ENCODE assay signal across 1 cellular context in the genomic region with DNA sequence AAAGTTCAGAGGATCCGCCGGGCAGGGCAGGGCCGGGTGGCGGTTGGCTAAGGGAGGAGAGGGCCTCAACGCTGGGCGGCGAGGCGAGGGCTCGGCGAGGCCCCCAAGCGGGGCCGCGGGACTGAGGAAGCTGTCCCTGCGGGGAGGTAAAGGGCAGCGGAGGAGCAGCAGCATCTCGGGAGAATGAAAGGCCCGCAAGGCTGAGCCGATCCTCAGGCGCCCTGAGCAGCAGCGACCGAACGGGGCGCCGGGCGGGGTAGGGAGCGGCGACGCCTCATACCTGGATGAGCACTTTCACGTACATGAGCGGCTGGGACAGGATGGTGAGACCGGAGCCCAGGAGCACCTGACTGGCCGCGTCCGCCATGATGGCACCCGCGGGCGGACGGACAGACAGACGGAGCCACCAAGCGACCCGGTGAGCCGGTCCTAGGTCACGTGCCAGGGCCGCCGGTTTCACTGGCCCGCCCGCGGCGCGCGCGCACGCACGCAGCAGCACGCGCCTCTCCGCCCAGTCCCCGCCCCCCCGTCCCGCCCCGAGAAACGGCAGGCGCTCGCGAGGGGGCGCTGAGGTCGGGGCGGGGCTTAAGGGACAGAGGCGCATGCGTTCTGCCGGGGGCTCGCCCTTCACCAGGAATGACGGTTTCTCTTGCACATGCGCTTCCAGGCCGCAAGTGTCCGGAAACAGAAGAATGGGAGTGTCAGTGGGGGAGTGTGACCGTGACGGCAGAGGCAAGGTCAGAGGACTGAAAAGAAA.
A peak's percentile ranks its signal among the peaks of the same experiment; 100 is the strongest.
TF ChIP-seq lines count a peak whose summit lies in the region.

A gene (minus strand): TSS at position 461 of the 757 bp plus-strand sequence. CDS start 94 bp downstream, at position 367.

TF ChIP-seq in HEK293, 187 proteins besides CTCF, POLR2A, EP300 and RAD21 (continued from another document and continues in another):
- TF ChIP-seq, protein P1, sequence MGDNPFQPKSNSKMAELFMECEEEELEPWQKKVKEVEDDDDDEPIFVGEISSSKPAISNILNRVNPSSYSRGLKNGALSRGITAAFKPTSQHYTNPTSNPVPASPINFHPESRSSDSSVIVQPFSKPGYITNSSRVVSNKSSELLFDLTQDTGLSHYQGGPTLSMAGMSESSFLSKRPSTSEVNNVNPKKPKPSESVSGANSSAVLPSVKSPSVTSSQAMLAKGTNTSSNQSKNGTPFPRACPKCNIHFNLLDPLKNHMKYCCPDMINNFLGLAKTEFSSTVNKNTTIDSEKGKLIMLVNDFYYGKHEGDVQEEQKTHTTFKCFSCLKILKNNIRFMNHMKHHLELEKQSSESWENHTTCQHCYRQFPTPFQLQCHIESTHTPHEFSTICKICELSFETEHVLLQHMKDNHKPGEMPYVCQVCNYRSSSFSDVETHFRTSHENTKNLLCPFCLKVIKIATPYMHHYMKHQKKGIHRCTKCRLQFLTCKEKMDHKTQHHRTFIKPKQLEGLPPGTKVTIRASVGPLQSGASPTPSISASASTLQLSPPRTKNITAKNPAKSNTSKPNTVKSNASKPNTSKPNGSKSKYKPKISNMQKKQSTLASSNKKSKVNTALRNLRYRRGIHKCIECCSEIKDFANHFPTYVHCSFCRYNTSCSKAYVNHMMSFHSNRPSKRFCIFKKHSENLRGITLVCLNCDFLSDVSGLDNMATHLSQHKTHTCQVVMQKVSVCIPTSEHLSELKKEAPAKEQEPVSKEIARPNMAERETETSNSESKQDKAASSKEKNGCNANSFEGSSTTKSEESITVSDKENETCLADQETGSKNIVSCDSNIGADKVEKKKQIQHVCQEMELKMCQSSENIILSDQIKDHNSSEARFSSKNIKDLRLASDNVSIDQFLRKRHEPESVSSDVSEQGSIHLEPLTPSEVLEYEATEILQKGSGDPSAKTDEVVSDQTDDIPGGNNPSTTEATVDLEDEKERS (tag by site-specific recombination; IDR thresholded peaks at IDR 0.05), result no peak
- peak; percentile 23; the same call in 1 of the 2 replicates for TF ChIP-seq ZNF660 (tag by site-specific recombination; IDR thresholded peaks at IDR 0.05)
- peak; percentile 66; the same call in 1 of the 2 replicates for TF ChIP-seq KLF16 (tag by site-specific recombination; IDR thresholded peaks at IDR 0.05)
- TF ChIP-seq, protein P2, sequence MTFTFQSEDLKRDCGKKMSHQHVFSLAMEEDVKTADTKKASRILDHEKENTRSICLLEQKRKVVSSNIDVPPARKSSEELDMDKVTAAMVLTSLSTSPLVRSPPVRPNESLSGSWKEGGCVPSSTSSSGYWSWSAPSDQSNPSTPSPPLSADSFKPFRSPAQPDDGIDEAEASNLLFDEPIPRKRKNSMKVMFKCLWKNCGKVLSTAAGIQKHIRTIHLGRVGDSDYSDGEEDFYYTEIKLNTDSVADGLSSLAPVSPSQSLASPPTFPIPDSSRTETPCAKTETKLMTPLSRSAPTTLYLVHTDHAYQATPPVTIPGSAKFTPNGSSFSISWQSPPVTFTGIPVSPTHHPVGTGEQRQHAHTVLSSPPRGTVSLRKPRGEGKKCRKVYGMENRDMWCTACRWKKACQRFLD (tag by site-specific recombination; IDR thresholded peaks at IDR 0.05), result 0 out of 2 replicates have a peak, but pooled peaks have one; percentile 56
- TF ChIP-seq ZNF792 (tag by site-specific recombination; IDR thresholded peaks at IDR 0.05), result peak; percentile 30; the same call in 1 of the 2 replicates
- TF ChIP-seq, protein P3, sequence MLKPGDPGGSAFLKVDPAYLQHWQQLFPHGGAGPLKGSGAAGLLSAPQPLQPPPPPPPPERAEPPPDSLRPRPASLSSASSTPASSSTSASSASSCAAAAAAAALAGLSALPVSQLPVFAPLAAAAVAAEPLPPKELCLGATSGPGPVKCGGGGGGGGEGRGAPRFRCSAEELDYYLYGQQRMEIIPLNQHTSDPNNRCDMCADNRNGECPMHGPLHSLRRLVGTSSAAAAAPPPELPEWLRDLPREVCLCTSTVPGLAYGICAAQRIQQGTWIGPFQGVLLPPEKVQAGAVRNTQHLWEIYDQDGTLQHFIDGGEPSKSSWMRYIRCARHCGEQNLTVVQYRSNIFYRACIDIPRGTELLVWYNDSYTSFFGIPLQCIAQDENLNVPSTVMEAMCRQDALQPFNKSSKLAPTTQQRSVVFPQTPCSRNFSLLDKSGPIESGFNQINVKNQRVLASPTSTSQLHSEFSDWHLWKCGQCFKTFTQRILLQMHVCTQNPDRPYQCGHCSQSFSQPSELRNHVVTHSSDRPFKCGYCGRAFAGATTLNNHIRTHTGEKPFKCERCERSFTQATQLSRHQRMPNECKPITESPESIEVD (tag by site-specific recombination; IDR thresholded peaks at IDR 0.05), result no peak
- no peak for TF ChIP-seq ZNF311 (tag by site-specific recombination; IDR thresholded peaks at IDR 0.05; ENCODE audit: borderline replicate concordance)
- peak; percentile 83; the same call in 1 of the 2 replicates for TF ChIP-seq ZSCAN30 (tag by site-specific recombination; IDR thresholded peaks at IDR 0.05)
- TF ChIP-seq, protein P4, sequence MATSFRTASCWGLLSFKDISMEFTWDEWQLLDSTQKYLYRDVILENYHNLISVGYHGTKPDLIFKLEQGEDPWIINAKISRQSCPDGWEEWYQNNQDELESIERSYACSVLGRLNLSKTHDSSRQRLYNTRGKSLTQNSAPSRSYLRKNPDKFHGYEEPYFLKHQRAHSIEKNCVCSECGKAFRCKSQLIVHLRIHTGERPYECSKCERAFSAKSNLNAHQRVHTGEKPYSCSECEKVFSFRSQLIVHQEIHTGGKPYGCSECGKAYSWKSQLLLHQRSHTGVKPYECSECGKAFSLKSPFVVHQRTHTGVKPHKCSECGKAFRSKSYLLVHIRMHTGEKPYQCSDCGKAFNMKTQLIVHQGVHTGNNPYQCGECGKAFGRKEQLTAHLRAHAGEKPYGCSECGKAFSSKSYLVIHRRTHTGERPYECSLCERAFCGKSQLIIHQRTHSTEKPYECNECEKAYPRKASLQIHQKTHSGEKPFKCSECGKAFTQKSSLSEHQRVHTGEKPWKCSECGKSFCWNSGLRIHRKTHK (tag by site-specific recombination; IDR thresholded peaks at IDR 0.05), result no peak
- TF ChIP-seq ZIC2 (tag by site-specific recombination; IDR thresholded peaks at IDR 0.05), result peak; percentile 63
- TF ChIP-seq SP2 (tag by site-specific recombination; IDR thresholded peaks at IDR 0.05), result peak; percentile 67
- TF ChIP-seq ZNF174 (tag by site-specific recombination; IDR thresholded peaks at IDR 0.05), result no peak
- TF ChIP-seq, protein P5, sequence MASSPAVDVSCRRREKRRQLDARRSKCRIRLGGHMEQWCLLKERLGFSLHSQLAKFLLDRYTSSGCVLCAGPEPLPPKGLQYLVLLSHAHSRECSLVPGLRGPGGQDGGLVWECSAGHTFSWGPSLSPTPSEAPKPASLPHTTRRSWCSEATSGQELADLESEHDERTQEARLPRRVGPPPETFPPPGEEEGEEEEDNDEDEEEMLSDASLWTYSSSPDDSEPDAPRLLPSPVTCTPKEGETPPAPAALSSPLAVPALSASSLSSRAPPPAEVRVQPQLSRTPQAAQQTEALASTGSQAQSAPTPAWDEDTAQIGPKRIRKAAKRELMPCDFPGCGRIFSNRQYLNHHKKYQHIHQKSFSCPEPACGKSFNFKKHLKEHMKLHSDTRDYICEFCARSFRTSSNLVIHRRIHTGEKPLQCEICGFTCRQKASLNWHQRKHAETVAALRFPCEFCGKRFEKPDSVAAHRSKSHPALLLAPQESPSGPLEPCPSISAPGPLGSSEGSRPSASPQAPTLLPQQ (tag by site-specific recombination; IDR thresholded peaks at IDR 0.05), result peak; percentile 73; the same call in 1 of the 2 replicates
- peak; percentile 61 for TF ChIP-seq WT1 (tag by site-specific recombination; IDR thresholded peaks at IDR 0.05)
- peak; percentile 60 for TF ChIP-seq KLF1 (tag by site-specific recombination; IDR thresholded peaks at IDR 0.05)
- TF ChIP-seq GLI2 (tag by site-specific recombination; IDR thresholded peaks at IDR 0.05; ENCODE audit: borderline replicate concordance, low read depth), result no peak
- TF ChIP-seq ZNF558 (tag by site-specific recombination; IDR thresholded peaks at IDR 0.05), result no peak
- TF ChIP-seq, protein P6, sequence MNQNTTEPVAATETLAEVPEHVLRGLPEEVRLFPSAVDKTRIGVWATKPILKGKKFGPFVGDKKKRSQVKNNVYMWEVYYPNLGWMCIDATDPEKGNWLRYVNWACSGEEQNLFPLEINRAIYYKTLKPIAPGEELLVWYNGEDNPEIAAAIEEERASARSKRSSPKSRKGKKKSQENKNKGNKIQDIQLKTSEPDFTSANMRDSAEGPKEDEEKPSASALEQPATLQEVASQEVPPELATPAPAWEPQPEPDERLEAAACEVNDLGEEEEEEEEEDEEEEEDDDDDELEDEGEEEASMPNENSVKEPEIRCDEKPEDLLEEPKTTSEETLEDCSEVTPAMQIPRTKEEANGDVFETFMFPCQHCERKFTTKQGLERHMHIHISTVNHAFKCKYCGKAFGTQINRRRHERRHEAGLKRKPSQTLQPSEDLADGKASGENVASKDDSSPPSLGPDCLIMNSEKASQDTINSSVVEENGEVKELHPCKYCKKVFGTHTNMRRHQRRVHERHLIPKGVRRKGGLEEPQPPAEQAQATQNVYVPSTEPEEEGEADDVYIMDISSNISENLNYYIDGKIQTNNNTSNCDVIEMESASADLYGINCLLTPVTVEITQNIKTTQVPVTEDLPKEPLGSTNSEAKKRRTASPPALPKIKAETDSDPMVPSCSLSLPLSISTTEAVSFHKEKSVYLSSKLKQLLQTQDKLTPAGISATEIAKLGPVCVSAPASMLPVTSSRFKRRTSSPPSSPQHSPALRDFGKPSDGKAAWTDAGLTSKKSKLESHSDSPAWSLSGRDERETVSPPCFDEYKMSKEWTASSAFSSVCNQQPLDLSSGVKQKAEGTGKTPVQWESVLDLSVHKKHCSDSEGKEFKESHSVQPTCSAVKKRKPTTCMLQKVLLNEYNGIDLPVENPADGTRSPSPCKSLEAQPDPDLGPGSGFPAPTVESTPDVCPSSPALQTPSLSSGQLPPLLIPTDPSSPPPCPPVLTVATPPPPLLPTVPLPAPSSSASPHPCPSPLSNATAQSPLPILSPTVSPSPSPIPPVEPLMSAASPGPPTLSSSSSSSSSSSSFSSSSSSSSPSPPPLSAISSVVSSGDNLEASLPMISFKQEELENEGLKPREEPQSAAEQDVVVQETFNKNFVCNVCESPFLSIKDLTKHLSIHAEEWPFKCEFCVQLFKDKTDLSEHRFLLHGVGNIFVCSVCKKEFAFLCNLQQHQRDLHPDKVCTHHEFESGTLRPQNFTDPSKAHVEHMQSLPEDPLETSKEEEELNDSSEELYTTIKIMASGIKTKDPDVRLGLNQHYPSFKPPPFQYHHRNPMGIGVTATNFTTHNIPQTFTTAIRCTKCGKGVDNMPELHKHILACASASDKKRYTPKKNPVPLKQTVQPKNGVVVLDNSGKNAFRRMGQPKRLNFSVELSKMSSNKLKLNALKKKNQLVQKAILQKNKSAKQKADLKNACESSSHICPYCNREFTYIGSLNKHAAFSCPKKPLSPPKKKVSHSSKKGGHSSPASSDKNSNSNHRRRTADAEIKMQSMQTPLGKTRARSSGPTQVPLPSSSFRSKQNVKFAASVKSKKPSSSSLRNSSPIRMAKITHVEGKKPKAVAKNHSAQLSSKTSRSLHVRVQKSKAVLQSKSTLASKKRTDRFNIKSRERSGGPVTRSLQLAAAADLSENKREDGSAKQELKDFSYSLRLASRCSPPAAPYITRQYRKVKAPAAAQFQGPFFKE (tag by site-specific recombination; IDR thresholded peaks at IDR 0.05; ENCODE audit: borderline replicate concordance), result no peak
- peak; percentile 75 for TF ChIP-seq KLF9 (tag by site-specific recombination; IDR thresholded peaks at IDR 0.05; ENCODE audit: low read depth)
- peak; percentile 63 for TF ChIP-seq SP7 (tag by site-specific recombination; IDR thresholded peaks at IDR 0.05)
- no peak for TF ChIP-seq ZNF837 (tag by site-specific recombination; IDR thresholded peaks at IDR 0.05)
- TF ChIP-seq ZNF23 (tag by site-specific recombination; IDR thresholded peaks at IDR 0.05; ENCODE audit: borderline replicate concordance), result no peak
- TF ChIP-seq SALL2 (tag by site-specific recombination; IDR thresholded peaks at IDR 0.05; ENCODE audit: borderline replicate concordance), result no peak
- TF ChIP-seq PRDM1 (tag by site-specific recombination; IDR thresholded peaks at IDR 0.05), result peak; percentile 8; the same call in 1 of the 2 replicates
- no peak for TF ChIP-seq ZSCAN16 (tag by site-specific recombination; IDR thresholded peaks at IDR 0.05)
- TF ChIP-seq ZNF391 (tag by site-specific recombination; IDR thresholded peaks at IDR 0.05; ENCODE audit: borderline replicate concordance, low read depth), result peak; percentile 57; the same call in 1 of the 2 replicates
- peak; percentile 70 for TF ChIP-seq ZNF341 (tag by site-specific recombination; IDR thresholded peaks at IDR 0.05; ENCODE audit: low read depth)
- no peak for TF ChIP-seq ZNF221 (tag by site-specific recombination; IDR thresholded peaks at IDR 0.05; ENCODE audit: borderline replicate concordance)
- TF ChIP-seq, protein P7, sequence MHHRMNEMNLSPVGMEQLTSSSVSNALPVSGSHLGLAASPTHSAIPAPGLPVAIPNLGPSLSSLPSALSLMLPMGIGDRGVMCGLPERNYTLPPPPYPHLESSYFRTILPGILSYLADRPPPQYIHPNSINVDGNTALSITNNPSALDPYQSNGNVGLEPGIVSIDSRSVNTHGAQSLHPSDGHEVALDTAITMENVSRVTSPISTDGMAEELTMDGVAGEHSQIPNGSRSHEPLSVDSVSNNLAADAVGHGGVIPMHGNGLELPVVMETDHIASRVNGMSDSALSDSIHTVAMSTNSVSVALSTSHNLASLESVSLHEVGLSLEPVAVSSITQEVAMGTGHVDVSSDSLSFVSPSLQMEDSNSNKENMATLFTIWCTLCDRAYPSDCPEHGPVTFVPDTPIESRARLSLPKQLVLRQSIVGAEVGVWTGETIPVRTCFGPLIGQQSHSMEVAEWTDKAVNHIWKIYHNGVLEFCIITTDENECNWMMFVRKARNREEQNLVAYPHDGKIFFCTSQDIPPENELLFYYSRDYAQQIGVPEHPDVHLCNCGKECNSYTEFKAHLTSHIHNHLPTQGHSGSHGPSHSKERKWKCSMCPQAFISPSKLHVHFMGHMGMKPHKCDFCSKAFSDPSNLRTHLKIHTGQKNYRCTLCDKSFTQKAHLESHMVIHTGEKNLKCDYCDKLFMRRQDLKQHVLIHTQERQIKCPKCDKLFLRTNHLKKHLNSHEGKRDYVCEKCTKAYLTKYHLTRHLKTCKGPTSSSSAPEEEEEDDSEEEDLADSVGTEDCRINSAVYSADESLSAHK (tag by site-specific recombination; IDR thresholded peaks at IDR 0.05), result peak; percentile 98
- peak; percentile 94 for TF ChIP-seq ZEB2 (tag by site-specific recombination; IDR thresholded peaks at IDR 0.05)
- TF ChIP-seq KLF8 (tag by site-specific recombination; IDR thresholded peaks at IDR 0.05), result 0 out of 2 replicates have a peak, but pooled peaks have one; percentile 73
- no peak for TF ChIP-seq ZNF140 (tag by site-specific recombination; IDR thresholded peaks at IDR 0.05)
- TF ChIP-seq ZNF529 (tag by site-specific recombination; IDR thresholded peaks at IDR 0.05; ENCODE audit: insufficient replicate concordance), result no peak
- TF ChIP-seq ZNF266 (tag by site-specific recombination; IDR thresholded peaks at IDR 0.05; ENCODE audit: low read depth), result no peak
- 0 out of 2 replicates have a peak, but pooled peaks have one; percentile 29 for TF ChIP-seq ZNF121 (tag by site-specific recombination; IDR thresholded peaks at IDR 0.05)
